18 cellular contexts compared by ENCODE assay signal in the genomic region with DNA sequence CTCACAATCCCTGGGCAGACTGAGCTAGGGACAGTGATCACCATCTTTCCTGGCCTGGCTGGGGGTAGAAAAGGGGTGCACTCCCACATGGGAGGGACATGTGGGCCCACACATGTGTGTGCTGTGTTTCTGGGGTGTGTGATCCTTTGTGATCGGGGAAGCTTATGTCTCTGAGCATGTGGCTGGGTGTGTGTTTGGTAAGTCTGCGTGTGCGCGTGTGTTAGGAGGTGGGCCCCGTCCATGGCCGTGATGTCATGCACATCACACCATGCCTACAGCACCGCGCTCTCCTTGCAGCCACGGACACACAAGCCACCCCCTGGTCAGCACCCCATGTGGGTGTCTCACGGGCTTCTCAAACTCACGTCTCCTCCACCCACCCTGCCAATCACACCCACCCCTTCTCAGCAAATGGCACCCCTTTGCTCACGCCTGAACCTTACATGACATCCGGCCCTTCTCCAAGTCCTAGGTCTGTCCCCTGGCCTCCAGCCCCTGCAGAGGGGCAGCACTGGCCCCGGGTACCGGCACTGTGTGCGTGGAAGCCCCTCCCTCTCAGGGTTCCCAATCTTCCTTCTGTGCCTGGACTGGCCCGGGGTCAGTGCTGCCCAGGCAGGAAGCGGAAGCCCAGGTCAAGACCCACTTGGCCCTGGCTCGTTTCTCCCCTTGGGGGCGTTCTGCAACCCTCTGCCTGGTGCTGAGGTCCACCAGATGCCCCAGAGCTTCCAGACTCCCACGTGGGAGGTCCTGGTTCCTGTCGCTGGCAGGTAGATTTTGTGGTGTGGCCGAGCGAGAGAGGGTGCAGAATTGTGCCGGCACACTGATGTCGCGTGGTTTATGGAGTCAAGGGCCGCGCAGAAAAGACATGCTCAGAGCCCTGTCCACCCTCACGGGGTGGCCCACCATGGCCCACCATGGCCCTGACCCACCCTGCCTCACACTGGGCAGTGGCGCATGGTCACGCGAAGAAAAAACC. TPM values are rescaled to one million over a fixed set of nuclear protein-coding genes. Genes with fewer than 3 reads are reported as not detected.
DNase-seq lines count a peak whose midpoint lies in the region; ATAC-seq and TF ChIP-seq lines count a peak whose summit lies in the region.
"Had no signal": no experiment of that assay in that cellular context is flagged by ENCODE, and none has a peak within 500 bp of the region (broad histone marks: within the 10 kb centered on the region; RNA-seq: fewer than 3 reads in every experiment).

No MANE protein-coding gene starts in this region.

- H4K12ac ChIP-seq in trophoblast cell (ENCODE audit: low read depth, low read length): no peak overlapping the region

- no peak overlapping the region for H3K18ac ChIP-seq in trophoblast cell (ENCODE audit: low read length)

- H3K36me3 ChIP-seq in H7 (replicated peaks; ENCODE audit: control insufficient read depth, insufficient read depth, low read length): no peaks in the 10 kb centered on the region
- H3K36me3 ChIP-seq in iPS-18a (ENCODE audit: control insufficient read depth, low read depth, low read length): no peaks in the 10 kb centered on the region
- peaks cover 0 to 2% of the 10 kb centered on the region in 2 experiments for H3K36me3 ChIP-seq in trophoblast cell (ENCODE audit: control insufficient read depth in 1 of 2, insufficient read depth in 2 of 2, low read length in 2 of 2)
- H3K36me3 ChIP-seq: sigmoid colon had no signal

- CTCF ChIA-PET in WTC11 (lab: Charles Lee): interaction anchor here (0.5 to 2.7 kb wide), 13 partner anchors 10 to 383 kb away, joined by 3 to 47 read pairs (median 4); no protein-coding TSS in a partner anchor

- H3K14ac ChIP-seq in trophoblast cell (ENCODE audit: low read length): no peak overlapping the region

- peaks cover 9% of the 10 kb centered on the region for H3K4me1 Mint-ChIP-seq in WTC11

- ATAC-seq in WTC11 (no peak), GM19324 (IDR thresholded peaks at IDR 0.05; ENCODE audit: low FRiP score, unreplicated experiment) (no peak), HG02588 (IDR thresholded peaks at IDR 0.05; ENCODE audit: unreplicated experiment) (no peak)

- H2AFZ ChIP-seq in trophoblast cell (ENCODE audit: insufficient read depth, low read length, poor library complexity): no peak overlapping the region
- H2AFZ ChIP-seq: PC-9 had no signal

- H3K27me3 ChIP-seq in H7 (ENCODE audit: control insufficient read depth, insufficient read depth, low read length) (peaks cover 2% of the 10 kb centered on the region), iPS-18a (ENCODE audit: control insufficient read depth, insufficient read depth, low read length) (peaks cover 11% of the 10 kb centered on the region), trophoblast cell (ENCODE audit: insufficient read depth, low read length) (peaks cover 3% of the 10 kb centered on the region)
- H3K27me3 ChIP-seq: testis had no signal

- DNase-seq in H7 (peak; percentile 65), WTC11 (ENCODE audit: low spot score) (no peak), trophoblast cell (no peak)
- DNase-seq in stimulated activated CD4-positive, alpha-beta T cell treated with anti-CD3 and anti-CD28 coated beads, Interleukin-1b, Interleukin-23, amount 100 ng/mL, for 48 hours: no peak
- DNase-seq: activated naive CD4-positive, alpha-beta T cell; DND-41; Kasumi-1; NCI-H1092; NCI-H2029; PC-9; SIG-M5; sigmoid colon; testis; WERI-Rb-1 had no signal

- H3K4ac ChIP-seq in trophoblast cell (ENCODE audit: low read depth, low read length): no peak overlapping the region

- no peak overlapping the region for H3K23ac ChIP-seq in trophoblast cell (ENCODE audit: low read length)

- no peak for TF ChIP-seq CTCF in WTC11 (IDR thresholded peaks at IDR 0.05)

- H2BK12ac ChIP-seq in trophoblast cell (ENCODE audit: low read length): no peak overlapping the region

- peaks cover 19% of the 10 kb centered on the region for H3K27me3 Mint-ChIP-seq in WTC11 (ENCODE audit: low read depth)

- no peak overlapping the region for H2BK5ac ChIP-seq in trophoblast cell (ENCODE audit: low read depth, low read length, poor library complexity)

- H3K36me3 Mint-ChIP-seq in WTC11: peaks cover 9% of the 10 kb centered on the region
- H3K36me3 Mint-ChIP-seq: activated CD4-positive, alpha-beta memory T cell treated with anti-CD3 and anti-CD28 coated beads for 36 hours had no signal

- H3K9me3 Mint-ChIP-seq in WTC11: peaks cover 4% of the 10 kb centered on the region; the same call in 1 of the 2 replicates

- H3K79me1 ChIP-seq in trophoblast cell (ENCODE audit: low read length): no peaks in the 10 kb centered on the region

- H3K79me2 ChIP-seq in trophoblast cell (ENCODE audit: control insufficient read depth, insufficient read depth, low read length, poor library complexity): no peaks in the 10 kb centered on the region

- H3K27ac ChIP-seq in iPS-18a (ENCODE audit: low read length) (no peak overlapping the region), trophoblast cell (ENCODE audit: low read depth, low read length) (no peak overlapping the region)
- H3K27ac ChIP-seq: PC-9, sigmoid colon, testis, WERI-Rb-1 had no signal

- H3K9ac ChIP-seq in iPS-18a (ENCODE audit: low read length) (no peak overlapping the region), trophoblast cell (ENCODE audit: low read length) (no peak overlapping the region)

- WGBS in trophoblast cell (ENCODE audit: extremely low coverage, insufficient coverage, insufficient read length): no CpG with 5 or more reads among the region's 33 CpGs

- no peaks in the 10 kb centered on the region for H3K4me1 ChIP-seq in iPS-18a (ENCODE audit: control insufficient read depth, low read depth, low read length)
- peaks cover 0 to 7% of the 10 kb centered on the region in 2 experiments for H3K4me1 ChIP-seq in trophoblast cell (ENCODE audit: control insufficient read depth in 1 of 2, insufficient read depth in 2 of 2, low read length in 2 of 2)
- H3K4me1 ChIP-seq: testis had no signal

- H3K27ac Mint-ChIP-seq in WTC11: no peak overlapping the region
- H3K27ac Mint-ChIP-seq: activated CD4-positive, alpha-beta memory T cell treated with anti-CD3 and anti-CD28 coated beads for 36 hours had no signal

- no peak overlapping the region for H4K91ac ChIP-seq in trophoblast cell (ENCODE audit: low read depth, low read length)

- H3K9me3 ChIP-seq in iPS-18a (ENCODE audit: control insufficient read depth, low read depth, low read length) (no peaks in the 10 kb centered on the region), trophoblast cell (ENCODE audit: insufficient read depth, low read depth, low read length) (peaks cover 12% of the 10 kb centered on the region)
- H3K9me3 ChIP-seq: testis had no signal

- H3K4me2 ChIP-seq in trophoblast cell (ENCODE audit: low read length): no peak overlapping the region
- H3K4me2 ChIP-seq: PC-9 had no signal

- H3K4me3 Mint-ChIP-seq in WTC11: peak overlapping the region; percentile 91
- H3K4me3 Mint-ChIP-seq: activated CD4-positive, alpha-beta memory T cell treated with anti-CD3 and anti-CD28 coated beads for 36 hours had no signal

- no peak overlapping the region for H2AK5ac ChIP-seq in trophoblast cell (ENCODE audit: low read length)

- POLR2A ChIA-PET in WTC11 (lab: Charles Lee): interaction anchor here (1.3 to 1.6 kb wide), 2 partner anchors 54 to 55 kb away, joined by 3 to 5 read pairs; no protein-coding TSS in a partner anchor

- no peak overlapping the region for H2BK120ac ChIP-seq in trophoblast cell (ENCODE audit: insufficient read depth, low read length, poor library complexity)

- H3K4me3 ChIP-seq in H7 (ENCODE audit: insufficient read depth, low read depth, low read length): peak overlapping the region; percentile 49
- peak overlapping the region; percentile 67 for H3K4me3 ChIP-seq in iPS-18a (ENCODE audit: low read length)
- peak overlapping the region; percentile 23 for H3K4me3 ChIP-seq in trophoblast cell (ENCODE audit: low read depth, low read length)
- H3K4me3 ChIP-seq: PC-9, sigmoid colon, testis had no signal

- no peak overlapping the region for H4K8ac ChIP-seq in trophoblast cell (ENCODE audit: low read depth, low read length)

TF ChIP-seq in WTC11, 78 proteins besides CTCF, POLR2A, EP300 and RAD21:
- TF ChIP-seq IRF1 (CRISPR knock-in tag; IDR thresholded peaks at IDR 0.05) (no peak), SP1 (CRISPR knock-in tag; conservative IDR thresholded peaks at IDR 0.05) (no peak), FOXP1 (CRISPR knock-in tag; IDR thresholded peaks at IDR 0.05; ENCODE audit: borderline replicate concordance) (no peak), ATF2 (CRISPR knock-in tag; IDR thresholded peaks at IDR 0.05; ENCODE audit: borderline replicate concordance, low read depth) (no peak), ZNF138 (CRISPR knock-in tag; conservative IDR thresholded peaks at IDR 0.05) (no peak)
- TF ChIP-seq, protein P1, sequence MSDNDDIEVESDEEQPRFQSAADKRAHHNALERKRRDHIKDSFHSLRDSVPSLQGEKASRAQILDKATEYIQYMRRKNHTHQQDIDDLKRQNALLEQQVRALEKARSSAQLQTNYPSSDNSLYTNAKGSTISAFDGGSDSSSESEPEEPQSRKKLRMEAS (CRISPR knock-in tag; IDR thresholded peaks at IDR 0.05): 0 out of 2 replicates have a peak, but pooled peaks have one; percentile 49

RNA-seq across cellular contexts. Expression of gene SLC29A4, which starts 12.6 kb away (rescaled TPM):
- total RNA-seq in H7 (2014; rRNA removed; shearing (Covaris generic)): 15.7 and 16.5 TPM in 2 replicates
- 11.8 to 14.4 TPM (median 11.9 TPM) in 3 replicates for total RNA-seq in WTC11 (2021)
- polyA plus RNA-seq in trophoblast cell (2013): 4.3 and 4.5 TPM in 2 replicates
